9 cellular contexts compared by ENCODE assay signal in the genomic region with DNA sequence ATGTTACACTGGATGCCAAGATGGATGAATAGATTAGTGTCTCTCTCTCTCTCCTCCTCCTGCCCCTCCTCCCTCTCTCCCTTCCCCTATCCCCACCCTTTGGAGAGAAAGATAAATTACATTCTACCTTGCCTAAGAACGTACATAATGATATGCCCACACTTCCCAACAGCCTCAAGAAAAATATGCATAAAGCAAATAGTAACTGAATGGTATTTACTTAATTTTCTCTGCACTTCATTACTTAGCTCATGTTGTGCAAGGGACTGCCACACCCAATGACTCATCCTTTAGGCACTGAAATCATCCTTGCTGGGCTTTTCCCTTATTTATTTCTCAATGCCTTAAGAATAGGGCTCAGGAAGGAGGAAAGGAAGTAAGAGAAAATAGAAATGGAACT.
A peak's percentile ranks its signal among the peaks of the same experiment; 100 is the strongest.
DNase-seq lines count a peak whose midpoint lies in the region; ATAC-seq and TF ChIP-seq lines count a peak whose summit lies in the region.
"Had no signal": no experiment of that assay in that cellular context is flagged by ENCODE, and none has a peak within 500 bp of the region (broad histone marks: within the 10 kb centered on the region; RNA-seq: fewer than 3 reads in every experiment).

No MANE protein-coding gene starts in this region.

- no TSS peak for BruUV-seq in PC-9 (replicated peaks; lab: Mats Ljungman, UMichigan)

- TF ChIP-seq CTCF in PC-9 (conservative IDR thresholded peaks at IDR 0.05) (no peak), fibroblast of lung (conservative IDR thresholded peaks at IDR 0.05 in 1 of 2, IDR thresholded peaks at IDR 0.05 in 1 of 2; ENCODE audit: low read depth in 1 of 2, low read length in 2 of 2) (no peak)
- no peak for TF ChIP-seq CTCF in CD4-positive, alpha-beta T cell (IDR thresholded peaks at IDR 0.05)

- intact Hi-C loops in PC-9 (cut with micrococcal nuclease; ENCODE audit: unreplicated experiment): no loop called here
- intact Hi-C loops in CD4-positive, alpha-beta T cell (cut with DNase I, micrococcal nuclease): no loop called here

- H3K9ac ChIP-seq in fibroblast of lung (ENCODE audit: insufficient read depth, low read length) (no peak overlapping the region), rectal smooth muscle tissue (ENCODE audit: low read length) (no peak overlapping the region)

- CTCF ChIA-PET in PC-9 (lab: Charles Lee): interaction anchor here (0.7 kb wide), 1 partner anchor 23 kb away, joined by 6 read pairs; no protein-coding TSS in a partner anchor
- CTCF ChIA-PET in CD4-positive, alpha-beta T cell (lab: Charles Lee): no interaction called here

- H4K20me1 ChIP-seq in PC-9 (ENCODE audit: insufficient read depth) (no peaks in the 10 kb centered on the region), fibroblast of lung (ENCODE audit: control insufficient read depth, extremely low read depth, insufficient read depth, low read length) (no peaks in the 10 kb centered on the region)

- POLR2A ChIA-PET in PC-9 (lab: Charles Lee; ENCODE audit: unreplicated experiment): interaction anchor here (0.7 kb wide), 1 partner anchor 82 kb away, joined by 6 read pairs; no protein-coding TSS in a partner anchor
- POLR2A ChIA-PET in CD4-positive, alpha-beta T cell (lab: Charles Lee): no interaction called here

- H3K9me3 ChIP-seq in PC-9 (ENCODE audit: insufficient read depth, low read depth) (peaks cover 15% of the 10 kb centered on the region; the same call in 1 of the 2 replicates), fibroblast of lung (ENCODE audit: control insufficient read depth, insufficient read depth, low read depth, low read length) (no peaks in the 10 kb centered on the region)
- H3K9me3 ChIP-seq in CD4-positive, alpha-beta T cell (ENCODE audit: control insufficient read depth, low read length): no peaks in the 10 kb centered on the region

- H3K9me3 Mint-ChIP-seq in CD4-positive, alpha-beta T cell: peaks cover 2% of the 10 kb centered on the region

- H3F3A ChIP-seq in PC-9 (ENCODE audit: insufficient read depth, low read depth): peaks cover 12% of the 10 kb centered on the region

- DNase-seq in EH (ENCODE audit: low read depth) (peak; percentile 93), PC-9 (peak; percentile 66 to 96), fibroblast of lung (ENCODE audit: low read depth in 2 of 2) (peak; percentile 94 to 99), NCI-H2107 treated with DMSO at 0.1 percent for 48 hours (lab: John Stamatoyannopoulos, UW; ENCODE audit: unreplicated experiment) (no peak), OCI-M2 (lab: John Stamatoyannopoulos, UW; ENCODE audit: unreplicated experiment) (no peak)
- DNase-seq in activated effector memory CD4-positive, alpha-beta T cell treated with Interleukin-2 at 50 U/mL for 16 hours: no peak
- no peak for DNase-seq in CD4-positive, alpha-beta T cell

- H3K27ac Mint-ChIP-seq in CD4-positive, alpha-beta T cell: no peak overlapping the region

- H3K36me3 ChIP-seq in PC-9 (ENCODE audit: low read depth): no peaks in the 10 kb centered on the region
- H3K36me3 ChIP-seq in fibroblast of lung (ENCODE audit: control insufficient read depth, insufficient read depth, low read length): no peaks in the 10 kb centered on the region
- H3K36me3 ChIP-seq in rectal smooth muscle tissue (ENCODE audit: control insufficient read depth, insufficient read depth, low read length): no peaks in the 10 kb centered on the region

- H3K36me3 Mint-ChIP-seq in CD4-positive, alpha-beta T cell (ENCODE audit: low read depth): no peaks in the 10 kb centered on the region

- no peak overlapping the region for H2AFZ ChIP-seq in PC-9
- no peak overlapping the region for H2AFZ ChIP-seq in fibroblast of lung (ENCODE audit: low read length)

- H3K4me1 ChIP-seq in PC-9 (replicated peaks; ENCODE audit: insufficient read depth): peaks cover 20% of the 10 kb centered on the region
- peaks cover 23% of the 10 kb centered on the region for H3K4me1 ChIP-seq in fibroblast of lung (ENCODE audit: control insufficient read depth, extremely low read depth, insufficient read depth, low read length)
- H3K4me1 ChIP-seq in rectal smooth muscle tissue (ENCODE audit: control insufficient read depth, insufficient read depth, low read length): no peaks in the 10 kb centered on the region

- ATAC-seq in CD4-positive, alpha-beta T cell (ENCODE audit: poor library complexity): no peak

- H3K4me1 Mint-ChIP-seq in CD4-positive, alpha-beta T cell (ENCODE audit: low read depth): no peaks in the 10 kb centered on the region

- H3K4me2 ChIP-seq in PC-9 (peak overlapping the region; percentile 30), fibroblast of lung (ENCODE audit: extremely low read depth, insufficient read depth, low read length) (peak overlapping the region; percentile 48)

- H3K79me2 ChIP-seq in PC-9 (ENCODE audit: low read depth) (no peaks in the 10 kb centered on the region), fibroblast of lung (ENCODE audit: control insufficient read depth, insufficient read depth, low read length) (no peaks in the 10 kb centered on the region)

- H3K27ac ChIP-seq in PC-9 (peak overlapping the region; percentile 88), fibroblast of lung (ENCODE audit: insufficient read depth, low read length) (peak overlapping the region; percentile 83), rectal smooth muscle tissue (ENCODE audit: low read depth, low read length) (peak overlapping the region; percentile 50)
- H3K27ac ChIP-seq in CD4-positive, alpha-beta T cell (ENCODE audit: low read depth, low read length): no peak overlapping the region
- H3K27ac ChIP-seq: VCaP had no signal

- H3K9me2 ChIP-seq in PC-9 (ENCODE audit: insufficient read depth): peaks cover 3% of the 10 kb centered on the region; the same call in 1 of the 2 replicates

- H3K27me3 Mint-ChIP-seq in CD4-positive, alpha-beta T cell: peaks cover 4% of the 10 kb centered on the region

- H3K4me3 Mint-ChIP-seq in CD4-positive, alpha-beta T cell: no peak overlapping the region

- no peaks in the 10 kb centered on the region for H3K27me3 ChIP-seq in PC-9 (ENCODE audit: insufficient read depth, low read depth)
- H3K27me3 ChIP-seq in fibroblast of lung (ENCODE audit: control insufficient read depth, insufficient read depth, low read length): no peaks in the 10 kb centered on the region
- H3K27me3 ChIP-seq in rectal smooth muscle tissue (ENCODE audit: control insufficient read depth, insufficient read depth, low read length): no peaks in the 10 kb centered on the region
- no peaks in the 10 kb centered on the region for H3K27me3 ChIP-seq in CD4-positive, alpha-beta T cell (ENCODE audit: control insufficient read depth, insufficient read depth, low read length)

- H3K4me3 ChIP-seq in PC-9 (no peak overlapping the region), fibroblast of lung (replicated peaks in 1 of 4; ENCODE audit: control extremely low read depth in 1 of 4, insufficient read depth in 1 of 4, low read depth in 3 of 4, low read length in 4 of 4) (no peak overlapping the region), rectal smooth muscle tissue (ENCODE audit: low read length) (no peak overlapping the region)

Comparison
In these comparisons a context has a peak if more than half of its experiments do, and no peak if none do; other contexts are left out.
1. DNase-seq: peak in EH (single experiment), PC-9 (2 of 2) and fibroblast of lung (2 of 2); none in NCI-H2107 treated with DMSO at 0.1 percent for 48 hours (single experiment), OCI-M2 (single experiment), activated effector memory CD4-positive, alpha-beta T cell treated with Interleukin-2 at 50 U/mL for 16 hours (single experiment) and CD4-positive, alpha-beta T cell (0 of 10).